Comparison of ENCODE assay signal across 1 cellular context in genomic region chr15:29083161-29083560, GRCh38.
TF ChIP-seq lines count a peak whose summit lies in the region.

No MANE protein-coding gene starts in this region.

TF ChIP-seq in K562, 482 proteins besides CTCF, POLR2A, EP300 and RAD21 (continued from another document):
- TF ChIP-seq TFAP4 (CRISPR knock-in tag; IDR thresholded peaks at IDR 0.05; ENCODE audit: borderline replicate concordance) (no peak), CC2D1A (IDR thresholded peaks at IDR 0.05) (no peak), NR2C2 (CRISPR knock-in tag; IDR thresholded peaks at IDR 0.05) (no peak), NR2C2 (tag; IDR thresholded peaks at IDR 0.05) (no peak), ZNF184 (CRISPR knock-in tag; IDR thresholded peaks at IDR 0.05) (no peak)
TF ChIP-seq in K562: peak in this region for 0.
